In the genomic region with DNA sequence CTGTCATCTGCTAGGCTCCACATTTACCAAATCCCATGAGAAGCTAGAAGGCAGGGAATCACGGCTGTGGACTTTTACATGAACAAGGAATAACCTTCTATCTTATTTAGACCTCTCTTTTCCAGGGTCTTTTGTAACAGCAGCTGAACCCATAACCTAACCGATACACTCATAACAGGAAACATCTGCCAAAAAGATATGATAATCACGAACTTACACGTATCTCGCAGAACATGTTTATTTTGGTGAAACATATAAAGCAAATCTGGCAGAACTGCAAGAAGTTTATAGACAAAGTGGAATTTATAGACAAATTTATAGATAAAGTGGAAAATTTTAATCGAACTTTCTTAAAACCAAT, we compare ENCODE assay signal across 31 cellular contexts. TPM values are rescaled to one million over a fixed set of nuclear protein-coding genes. Genes with fewer than 3 reads are reported as not detected.
DNase-seq lines count a peak whose midpoint lies in the region; ATAC-seq and TF ChIP-seq lines count a peak whose summit lies in the region.
"Had no signal": no experiment of that assay in that cellular context is flagged by ENCODE, and none has a peak within 500 bp of the region (broad histone marks: within the 10 kb centered on the region; RNA-seq: fewer than 3 reads in every experiment).

No MANE protein-coding gene starts in this region.

- in situ Hi-C loops in GM13977 (cut with MboI; ENCODE audit: low pct_unique_long_range_greater_than_20kb, low sequenced_read_pairs, unreplicated experiment), result no loop called here

- H3K27ac ChIP-seq in VCaP (peak overlapping the region; percentile 78), RWPE1 (no peak overlapping the region)
- H3K27ac ChIP-seq: thoracic aorta had no signal

- TF ChIP-seq CTCF in GM13977 (IDR thresholded peaks at IDR 0.05; ENCODE audit: extremely low read depth, insufficient read depth, missing control alignments) (no peak), VCaP (conservative IDR thresholded peaks at IDR 0.05) (no peak), RWPE1 (conservative IDR thresholded peaks at IDR 0.05; ENCODE audit: low read depth) (no peak)

- ATAC-seq in HG02970 (IDR thresholded peaks at IDR 0.05; ENCODE audit: low FRiP score, unreplicated experiment), result no peak
- ATAC-seq: CD8-positive, alpha-beta T cell; effector memory CD8-positive, alpha-beta T cell; GM23338; left colon; stimulated activated naive CD8-positive, alpha-beta T cell treated with anti-CD3 and anti-CD28 coated beads, Interleukin-15, Interleukin-2, amounts not matched to agents 100 U/mL and 50 U/mL, for 24 hours had no signal

- DNase-seq in NCI-H1694 treated with DMSO at 0.1 percent for 48 hours (lab: John Stamatoyannopoulos, UW) (peak; percentile 59), NCI-H1694 (lab: John Stamatoyannopoulos, UW) (no peak), GM13977 (ENCODE audit: low spot score) (peak; percentile 42), pulmonary artery endothelial cell (ENCODE audit: low read depth, low spot score) (peak; percentile 73), RWPE1 (ENCODE audit: low spot score) (no peak)
- no peak for DNase-seq in activated effector memory CD4-positive, alpha-beta T cell treated with anti-CD3 and anti-CD28 coated beads, Interleukin-2, amount 50 U/mL, for 16 hours
- DNase-seq: 8988T; activated CD4-positive, alpha-beta T cell treated with anti-CD3 and anti-CD28 coated beads for 4 hours; activated CD8-positive, alpha-beta memory T cell treated with anti-CD3 and anti-CD28 coated beads for 24 hours; activated effector memory CD4-positive, alpha-beta T cell treated with Interleukin-2 at 50 U/mL for 16 hours; activated naive CD8-positive, alpha-beta T cell treated with anti-CD3 and anti-CD28 coated beads for 36 hours; aorta; DMS53; effector memory CD8-positive, alpha-beta T cell; foreskin fibroblast; hippocampal formation; left colon; mesendoderm; NCI-H1105 treated with DMSO at 0.1 percent for 48 hours; NCI-H2029 treated with DMSO at 0.1 percent for 48 hours; NCI-H226; NCI-H748 treated with DMSO at 0.1 percent for 48 hours; stimulated activated CD4-positive, alpha-beta T cell treated with anti-CD3 and anti-CD28 coated beads, Interleukin-15, amount 100 ng/mL, for 24 hours; stimulated activated naive CD8-positive, alpha-beta T cell treated with anti-CD3 and anti-CD28 coated beads, Interleukin-15, Interleukin-2, amounts not matched to agents 100 U/mL and 50 U/mL, for 24 hours had no signal

- POLR2A ChIA-PET in RWPE1 (lab: Yijun Ruan, JAX; ENCODE audit: low non-redundant PET), result no interaction called here

- CTCF ChIA-PET in RWPE1 (lab: Yijun Ruan, JAX), result interaction anchor here (0.7 to 1.1 kb wide), 2 partner anchors 18 to 202 kb away, joined by 3 to 5 read pairs; no protein-coding TSS in a partner anchor

RNA-seq across cellular contexts. Expression of a gene that starts 20.4 kb away (rescaled TPM):
- 373 and 383 TPM in 2 replicates for total RNA-seq in pulmonary artery endothelial cell
- total RNA-seq: activated naive CD8-positive, alpha-beta T cell treated with anti-CD3 and anti-CD28 coated beads for 36 hours; CD8-positive, alpha-beta T cell had no signal

RNA-seq across cellular contexts. Expression of a gene that starts 20.8 kb away (rescaled TPM):
- total RNA-seq in pulmonary artery endothelial cell, result 0.53 and 0.92 TPM in 2 replicates
- total RNA-seq: activated naive CD8-positive, alpha-beta T cell treated with anti-CD3 and anti-CD28 coated beads for 36 hours; CD8-positive, alpha-beta T cell; myocyte; RPMI7951; thoracic aorta had no signal

RNA-seq across cellular contexts. Expression of a gene that starts 48.0 kb away (rescaled TPM):
- total RNA-seq in pulmonary artery endothelial cell, result 99.4 and 133 TPM in 2 replicates

Comparison
In these comparisons a context has a peak if more than half of its experiments do, and no peak if none do; other contexts are left out.
1. DNase-seq: peak in NCI-H1694 treated with DMSO at 0.1 percent for 48 hours (single experiment), GM13977 (single experiment) and pulmonary artery endothelial cell (single experiment); none in NCI-H1694 (single experiment), RWPE1 (single experiment) and activated effector memory CD4-positive, alpha-beta T cell treated with anti-CD3 and anti-CD28 coated beads, Interleukin-2, amount 50 U/mL, for 16 hours (single experiment).